1 cellular context compared by ENCODE assay signal in the genomic region with DNA sequence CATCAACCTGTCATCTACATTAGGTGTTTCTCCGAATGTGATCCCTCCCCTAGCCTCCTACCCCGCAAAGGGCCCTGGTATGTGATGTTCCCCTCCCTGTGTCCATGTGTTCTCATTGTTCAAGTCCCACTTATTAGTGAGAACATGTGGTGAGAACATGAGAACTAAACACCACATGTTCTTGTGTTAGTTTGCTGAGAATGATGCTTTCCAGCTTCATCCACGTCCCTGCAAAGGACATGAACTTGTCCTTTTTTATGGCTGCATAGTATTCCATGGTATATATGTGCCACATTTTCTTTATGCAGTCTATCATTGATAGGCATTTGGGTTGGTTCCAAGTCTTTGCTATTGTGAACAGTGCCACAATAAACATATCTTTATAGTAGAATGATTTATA. TPM values are rescaled to one million over a fixed set of nuclear protein-coding genes. Genes with fewer than 3 reads are reported as not detected.
"Had no signal": no experiment of that assay in that cellular context is flagged by ENCODE, and none has a peak within 500 bp of the region (broad histone marks: within the 10 kb centered on the region; RNA-seq: fewer than 3 reads in every experiment).

No MANE protein-coding gene starts in this region.

RNA-seq across cellular contexts. Expression of a gene that starts 43.3 kb away (rescaled TPM):
- polyA plus RNA-seq: GM12878 had no signal
